Comparison of ENCODE assay signal across 29 cellular contexts in the genomic region with DNA sequence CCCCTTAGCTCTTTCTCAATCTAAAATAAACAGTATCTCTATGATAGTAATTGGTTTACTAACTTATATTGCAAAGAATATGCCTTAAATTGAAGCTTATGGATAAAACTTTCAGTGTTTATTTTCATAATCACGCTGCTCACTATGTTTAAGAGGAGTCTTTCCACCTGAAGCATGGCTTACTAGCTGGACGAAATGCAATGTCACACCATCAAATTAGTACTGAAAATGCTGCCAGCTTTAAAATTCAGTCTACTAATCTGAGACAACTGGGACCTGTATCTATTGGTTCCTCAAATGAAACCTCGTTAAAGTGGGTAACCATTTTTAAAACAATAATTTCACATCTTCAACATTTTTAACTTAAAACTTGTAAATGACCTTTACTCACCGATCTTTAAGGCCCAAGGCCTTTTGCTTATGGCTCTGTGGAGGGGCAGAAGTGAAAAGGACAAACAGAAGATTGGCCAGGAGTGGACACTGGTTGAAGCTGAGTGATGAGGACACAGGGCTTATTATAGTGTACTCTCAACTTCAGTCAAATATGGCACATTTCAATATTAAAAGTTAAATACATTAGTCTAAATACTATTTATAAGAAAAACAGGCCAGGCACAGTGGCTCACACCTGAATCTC.
"Had no signal": no experiment of that assay in that cellular context is flagged by ENCODE, and none has a peak within 500 bp of the region (broad histone marks: within the 10 kb centered on the region; RNA-seq: fewer than 3 reads in every experiment).

No MANE protein-coding gene starts in this region.

- H3K9me3 ChIP-seq: colonic mucosa, esophagus muscularis mucosa, esophagus squamous epithelium, gastrocnemius medialis, gastroesophageal sphincter, heart left ventricle, heart right ventricle had no signal

- ATAC-seq: effector memory CD8-positive, alpha-beta T cell; esophagus mucosa; foreskin keratinocyte; gastrocnemius medialis; gastroesophageal sphincter; heart left ventricle; heart right ventricle had no signal

- H3K27ac ChIP-seq: colonic mucosa, coronary artery, dorsolateral prefrontal cortex, epithelial cell of prostate, esophagus muscularis mucosa, esophagus squamous epithelium, foreskin keratinocyte, gastrocnemius medialis, gastroesophageal sphincter, heart left ventricle, heart right ventricle, hepatocyte had no signal

- H2AFZ ChIP-seq: hepatocyte had no signal

- H3K36me3 ChIP-seq: colonic mucosa, esophagus muscularis mucosa, esophagus squamous epithelium, gastrocnemius medialis, gastroesophageal sphincter, heart left ventricle, heart right ventricle had no signal

- H3K4me2 ChIP-seq: hepatocyte had no signal

- H3K79me2 ChIP-seq: hepatocyte had no signal

- FAIRE-seq: colon, endometrium, endothelial cell of umbilical vein, frontal cortex had no signal

- H3K4me3 ChIP-seq: colonic mucosa, coronary artery, dorsolateral prefrontal cortex, esophagus muscularis mucosa, esophagus squamous epithelium, gastrocnemius medialis, gastroesophageal sphincter, heart left ventricle, heart right ventricle, hepatocyte had no signal

- DNase-seq: colonic mucosa; cortex of kidney; dermis blood vessel endothelial cell; dorsolateral prefrontal cortex; effector CD4-positive, alpha-beta T cell; effector CD8-positive, alpha-beta T cell; effector memory CD4-positive, alpha-beta T cell; effector memory CD8-positive, alpha-beta T cell; endodermal cell; erythroblast; esophagus squamous epithelium; foreskin fibroblast; foreskin keratinocyte; foreskin melanocyte; gastrocnemius medialis; glutamatergic neuron; head of caudate nucleus; heart left ventricle; heart right ventricle had no signal

- H3K27me3 ChIP-seq: colonic mucosa, esophagus squamous epithelium, foreskin keratinocyte, gastrocnemius medialis, hepatocyte had no signal

- H3K4me1 ChIP-seq: colonic mucosa, esophagus muscularis mucosa, esophagus squamous epithelium, foreskin keratinocyte, gastrocnemius medialis, gastroesophageal sphincter, heart left ventricle, heart right ventricle had no signal
